24 cellular contexts compared by ENCODE assay signal in genomic region chr12:94678396-94678795, GRCh38. TPM values are rescaled to one million over a fixed set of nuclear protein-coding genes. Genes with fewer than 3 reads are reported as not detected.
DNase-seq lines count a peak whose midpoint lies in the region; ATAC-seq, FAIRE-seq and TF ChIP-seq lines count a peak whose summit lies in the region.
"Had no signal": no experiment of that assay in that cellular context is flagged by ENCODE, and none has a peak within 500 bp of the region (broad histone marks: within the 10 kb centered on the region; RNA-seq: fewer than 3 reads in every experiment).

No MANE protein-coding gene starts in this region.

- TF ChIP-seq CTCF in PC-9 (conservative IDR thresholded peaks at IDR 0.05) (no peak), GM13977 (IDR thresholded peaks at IDR 0.05; ENCODE audit: extremely low read depth, insufficient read depth, missing control alignments) (no peak)

- DNase-seq in PC-9 (no peak), memory B cell (ENCODE audit: low spot score in 2 of 2) (no peak), GM13977 (ENCODE audit: low spot score) (no peak), retina (no peak), SW 1271 (lab: John Stamatoyannopoulos, UW) (no peak), H54 (ENCODE audit: insufficient read length, low spot score) (no peak)
- DNase-seq in stimulated activated effector memory CD8-positive, alpha-beta T cell treated with anti-CD3 and anti-CD28 coated beads, Interleukin-12 subunit alpha, Interleukin-12 subunit beta, amount 100 ng/mL, for 72 hours (ENCODE audit: low spot score in 2 of 2) = no peak
- DNase-seq: activated CD4-positive, alpha-beta T cell treated with anti-CD3 and anti-CD28 coated beads, Interleukin-2, amount 10 ng/mL, durations not matched to agents 24 days and 14 days; activated naive CD8-positive, alpha-beta T cell treated with anti-CD3 and anti-CD28 coated beads, Interleukin-2, amount 50 U/mL, for 24 hours; activated T-cell treated with anti-CD3 and anti-CD28 coated beads, Interleukin-2, amount 50 U/mL, for 4 hours; Caco-2; cerebellar nuclear complex; DMS79 treated with DMSO at 0.1 percent for 48 hours; head of caudate nucleus; KG1; NCI-H1436 treated with DMSO at 0.1 percent for 48 hours; NCI-H2107; NCI-H774 had no signal

- H3F3A ChIP-seq in PC-9 (ENCODE audit: insufficient read depth, low read depth) = 0 out of 2 replicates have a peak, but pooled peaks cover 9% of the 10 kb centered on the region

- no peaks in the 10 kb centered on the region for H3K27me3 Mint-ChIP-seq in dendritic cell treated with granulocyte-macrophage colony-stimulating factor and Interleukin-4, amounts not matched to agents 40 ng/mL and 50 ng/mL, for 4 days
- no peaks in the 10 kb centered on the region for H3K27me3 Mint-ChIP-seq in memory B cell

- peaks cover 70% of the 10 kb centered on the region for H3K4me1 Mint-ChIP-seq in dendritic cell treated with granulocyte-macrophage colony-stimulating factor and Interleukin-4, amounts not matched to agents 40 ng/mL and 50 ng/mL, for 4 days (ENCODE audit: low read depth)
- H3K4me1 Mint-ChIP-seq in memory B cell = peaks cover 37% of the 10 kb centered on the region
- H3K4me1 Mint-ChIP-seq in stimulated activated effector memory CD8-positive, alpha-beta T cell treated with anti-CD3 and anti-CD28 coated beads, Interleukin-12 subunit alpha, Interleukin-12 subunit beta, amount 100 ng/mL, for 72 hours = peaks cover 38% of the 10 kb centered on the region

- H3K9me3 ChIP-seq in PC-9 (ENCODE audit: insufficient read depth, low read depth) = no peaks in the 10 kb centered on the region
- H3K9me3 ChIP-seq: Caco-2 had no signal

- ATAC-seq in memory B cell (ENCODE audit: low read depth) = no peak
- ATAC-seq in stimulated activated effector memory CD8-positive, alpha-beta T cell treated with anti-CD3 and anti-CD28 coated beads, Interleukin-12 subunit alpha, Interleukin-12 subunit beta, amount 100 ng/mL, for 72 hours = no peak
- ATAC-seq: activated naive CD8-positive, alpha-beta T cell treated with anti-CD3 and anti-CD28 coated beads, Interleukin-2, amount 50 U/mL, for 24 hours; activated T-cell treated with anti-CD3 and anti-CD28 coated beads, Interleukin-2, amount 50 U/mL, for 4 hours had no signal

- peak overlapping the region; percentile 91 for H3K27ac Mint-ChIP-seq in dendritic cell treated with granulocyte-macrophage colony-stimulating factor and Interleukin-4, amounts not matched to agents 40 ng/mL and 50 ng/mL, for 4 days
- peak overlapping the region; percentile 89 for H3K27ac Mint-ChIP-seq in memory B cell
- H3K27ac Mint-ChIP-seq in stimulated activated effector memory CD8-positive, alpha-beta T cell treated with anti-CD3 and anti-CD28 coated beads, Interleukin-12 subunit alpha, Interleukin-12 subunit beta, amount 100 ng/mL, for 72 hours = peak overlapping the region; percentile 18
- H3K27ac Mint-ChIP-seq: activated CD4-positive, alpha-beta T cell treated with anti-CD3 and anti-CD28 coated beads, Interleukin-2, amount 10 ng/mL, durations not matched to agents 24 days and 14 days; activated naive CD8-positive, alpha-beta T cell treated with anti-CD3 and anti-CD28 coated beads, Interleukin-2, amount 50 U/mL, for 24 hours had no signal

- H3K4me3 ChIP-seq in PC-9 = no peak overlapping the region
- H3K4me3 ChIP-seq: BLaER1, SK-N-MC had no signal

- POLR2A ChIA-PET in PC-9 (lab: Charles Lee; ENCODE audit: unreplicated experiment) = no interaction called here

- in situ Hi-C loops in GM13977 (cut with MboI; ENCODE audit: low pct_unique_long_range_greater_than_20kb, low sequenced_read_pairs, unreplicated experiment) = no loop called here

- H3K4me1 ChIP-seq in PC-9 (replicated peaks; ENCODE audit: insufficient read depth) = peaks cover 20% of the 10 kb centered on the region
- H3K4me1 ChIP-seq: Caco-2 had no signal

- no peak overlapping the region for H2AFZ ChIP-seq in PC-9

- H3K36me3 Mint-ChIP-seq in dendritic cell treated with granulocyte-macrophage colony-stimulating factor and Interleukin-4, amounts not matched to agents 40 ng/mL and 50 ng/mL, for 4 days (ENCODE audit: low read depth) = no peaks in the 10 kb centered on the region
- peaks cover 3% of the 10 kb centered on the region for H3K36me3 Mint-ChIP-seq in memory B cell
- no peaks in the 10 kb centered on the region for H3K36me3 Mint-ChIP-seq in stimulated activated effector memory CD8-positive, alpha-beta T cell treated with anti-CD3 and anti-CD28 coated beads, Interleukin-12 subunit alpha, Interleukin-12 subunit beta, amount 100 ng/mL, for 72 hours

- no peaks in the 10 kb centered on the region for H3K79me2 ChIP-seq in PC-9 (ENCODE audit: low read depth)

- no peak overlapping the region for H3K4me3 Mint-ChIP-seq in dendritic cell treated with granulocyte-macrophage colony-stimulating factor and Interleukin-4, amounts not matched to agents 40 ng/mL and 50 ng/mL, for 4 days
- H3K4me3 Mint-ChIP-seq in memory B cell = no peak overlapping the region
- H3K4me3 Mint-ChIP-seq in stimulated activated effector memory CD8-positive, alpha-beta T cell treated with anti-CD3 and anti-CD28 coated beads, Interleukin-12 subunit alpha, Interleukin-12 subunit beta, amount 100 ng/mL, for 72 hours = no peak overlapping the region
- H3K4me3 Mint-ChIP-seq: activated CD4-positive, alpha-beta T cell treated with anti-CD3 and anti-CD28 coated beads, Interleukin-2, amount 10 ng/mL, durations not matched to agents 24 days and 14 days; activated naive CD8-positive, alpha-beta T cell treated with anti-CD3 and anti-CD28 coated beads, Interleukin-2, amount 50 U/mL, for 24 hours; activated T-cell treated with anti-CD3 and anti-CD28 coated beads, Interleukin-2, amount 50 U/mL, for 4 hours; T-helper 1 cell treated with Interleukin-12 subunit alpha and Interleukin-12 subunit beta and Interleukin-4 antibody, amounts not matched to agents 30 μg/mL and 1 μg/mL, for 36 hours had no signal

- no peaks in the 10 kb centered on the region for H3K9me2 ChIP-seq in PC-9 (ENCODE audit: insufficient read depth)

- H4K20me1 ChIP-seq in PC-9 (ENCODE audit: insufficient read depth) = no peaks in the 10 kb centered on the region
- H4K20me1 ChIP-seq: BLaER1 had no signal

- H3K9me3 Mint-ChIP-seq in dendritic cell treated with granulocyte-macrophage colony-stimulating factor and Interleukin-4, amounts not matched to agents 40 ng/mL and 50 ng/mL, for 4 days = peaks cover 9% of the 10 kb centered on the region
- no peaks in the 10 kb centered on the region for H3K9me3 Mint-ChIP-seq in memory B cell
- H3K9me3 Mint-ChIP-seq in stimulated activated effector memory CD8-positive, alpha-beta T cell treated with anti-CD3 and anti-CD28 coated beads, Interleukin-12 subunit alpha, Interleukin-12 subunit beta, amount 100 ng/mL, for 72 hours = no peaks in the 10 kb centered on the region
- H3K9me3 Mint-ChIP-seq: activated CD4-positive, alpha-beta T cell treated with anti-CD3 and anti-CD28 coated beads, Interleukin-2, amount 10 ng/mL, durations not matched to agents 24 days and 14 days; activated naive CD8-positive, alpha-beta T cell treated with anti-CD3 and anti-CD28 coated beads, Interleukin-2, amount 50 U/mL, for 24 hours; activated T-cell treated with anti-CD3 and anti-CD28 coated beads, Interleukin-2, amount 50 U/mL, for 4 hours; T-helper 1 cell treated with Interleukin-12 subunit alpha and Interleukin-12 subunit beta and Interleukin-4 antibody, amounts not matched to agents 30 μg/mL and 1 μg/mL, for 36 hours had no signal

- no TSS peak for BruUV-seq in PC-9 (replicated peaks; lab: Mats Ljungman, UMichigan)

- H3K27ac ChIP-seq in PC-9 = peak overlapping the region; percentile 45
- H3K27ac ChIP-seq: BLaER1, RWPE1, SK-N-MC had no signal

- peak overlapping the region; percentile 31 for H3K4me2 ChIP-seq in PC-9
- H3K4me2 ChIP-seq: BLaER1 had no signal

- intact Hi-C loops in PC-9 (cut with micrococcal nuclease; ENCODE audit: unreplicated experiment) = no loop called here
- intact Hi-C loops in dendritic cell treated with granulocyte-macrophage colony-stimulating factor and Interleukin-4, amounts not matched to agents 40 ng/mL and 50 ng/mL, for 4 days (cut with micrococcal nuclease) = loop anchor here (5.0 kb wide), 1 partner anchor 36 kb away; no protein-coding TSS in a partner anchor

- CTCF ChIA-PET in PC-9 (lab: Charles Lee) = no interaction called here

- no peak for TF ChIP-seq POLR2A in H54 (IDR thresholded peaks at IDR 0.05; ENCODE audit: low read depth, low read length)

- H3K36me3 ChIP-seq in PC-9 (ENCODE audit: low read depth) = no peaks in the 10 kb centered on the region
- H3K36me3 ChIP-seq: BLaER1 had no signal

- H3K27me3 ChIP-seq in PC-9 (ENCODE audit: insufficient read depth, low read depth) = no peaks in the 10 kb centered on the region
- H3K27me3 ChIP-seq: BLaER1 had no signal

- FAIRE-seq in H54 (lab: Jason Lieb, UNC) = no peak
- FAIRE-seq: urothelium cell line had no signal

RNA-seq across cellular contexts. Expression of gene TMCC3, which starts 28.0 kb away (rescaled TPM):
- 10.0 and 19.9 TPM in 2 replicates for total RNA-seq in PC-9 (2021)
- total RNA-seq: activated CD4-positive, alpha-beta T cell treated with anti-CD3 and anti-CD28 coated beads, Interleukin-2, amount 10 ng/mL, durations not matched to agents 24 days and 14 days had no signal

Comparison
In these comparisons a context has a peak if more than half of its experiments do, and no peak if none do; other contexts are left out.
1. H3K27ac Mint-ChIP-seq: peak in every context shown above with its lines; median percentile 91 in dendritic cell treated with granulocyte-macrophage colony-stimulating factor and Interleukin-4, amounts not matched to agents 40 ng/mL and 50 ng/mL, for 4 days; 89 in memory B cell; 18 in stimulated activated effector memory CD8-positive, alpha-beta T cell treated with anti-CD3 and anti-CD28 coated beads, Interleukin-12 subunit alpha, Interleukin-12 subunit beta, amount 100 ng/mL, for 72 hours.